Comparison of ENCODE assay signal across 2 cellular contexts in the genomic region with DNA sequence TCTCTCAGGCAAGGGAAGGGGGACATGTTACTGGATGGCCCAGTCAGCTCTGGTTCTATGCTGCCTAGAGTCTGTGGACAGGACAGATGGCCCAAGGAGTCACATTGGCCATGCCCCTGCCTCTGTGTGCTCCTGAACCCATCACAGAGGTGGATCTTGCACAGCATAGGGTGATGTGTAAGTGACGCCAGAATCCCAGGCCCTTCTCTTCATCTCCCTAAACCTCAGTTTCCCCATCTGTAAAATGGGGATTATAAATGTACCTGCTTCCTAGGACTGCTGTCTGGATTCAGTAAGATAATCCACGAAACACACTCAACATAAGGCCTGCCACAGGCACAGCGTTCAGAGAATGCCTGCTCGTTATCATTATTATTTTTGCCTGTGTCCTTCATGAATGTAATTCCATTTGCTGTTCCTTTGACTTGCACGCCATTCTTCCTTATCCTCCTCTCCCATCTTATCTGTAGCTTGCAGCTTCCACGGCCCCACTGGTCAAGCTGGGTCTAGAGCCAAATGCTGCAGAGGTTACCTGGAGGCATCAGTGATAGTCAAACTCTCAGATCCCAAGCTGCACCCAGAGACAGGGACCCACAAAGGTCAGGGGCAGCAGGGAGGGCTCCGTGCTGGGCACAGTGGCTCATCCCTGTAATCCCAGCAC.
TF ChIP-seq lines count a peak whose summit lies in the region.

No MANE protein-coding gene starts in this region.

TF ChIP-seq in SK-N-SH, 30 proteins besides CTCF, POLR2A, EP300 and RAD21 (continued from another document):
- TF ChIP-seq PBX3 (IDR thresholded peaks at IDR 0.05) (no peak), GATA2 (CRISPR knock-in tag; IDR thresholded peaks at IDR 0.05) (peak; percentile 84), TEAD4 (IDR thresholded peaks at IDR 0.05; ENCODE audit: borderline replicate concordance, insufficient read depth) (no peak), CHD2 (IDR thresholded peaks at IDR 0.05; ENCODE audit: low read length, partially characterized antibody) (no peak)
TF ChIP-seq in SK-N-SH: peak in this region for 2.

TF ChIP-seq in SK-N-SH treated with all-trans-retinoic acid at 6 μM for 48 hours, 23 proteins besides CTCF, POLR2A, EP300 and RAD21 (continued from another document):
- TF ChIP-seq, protein P1, sequence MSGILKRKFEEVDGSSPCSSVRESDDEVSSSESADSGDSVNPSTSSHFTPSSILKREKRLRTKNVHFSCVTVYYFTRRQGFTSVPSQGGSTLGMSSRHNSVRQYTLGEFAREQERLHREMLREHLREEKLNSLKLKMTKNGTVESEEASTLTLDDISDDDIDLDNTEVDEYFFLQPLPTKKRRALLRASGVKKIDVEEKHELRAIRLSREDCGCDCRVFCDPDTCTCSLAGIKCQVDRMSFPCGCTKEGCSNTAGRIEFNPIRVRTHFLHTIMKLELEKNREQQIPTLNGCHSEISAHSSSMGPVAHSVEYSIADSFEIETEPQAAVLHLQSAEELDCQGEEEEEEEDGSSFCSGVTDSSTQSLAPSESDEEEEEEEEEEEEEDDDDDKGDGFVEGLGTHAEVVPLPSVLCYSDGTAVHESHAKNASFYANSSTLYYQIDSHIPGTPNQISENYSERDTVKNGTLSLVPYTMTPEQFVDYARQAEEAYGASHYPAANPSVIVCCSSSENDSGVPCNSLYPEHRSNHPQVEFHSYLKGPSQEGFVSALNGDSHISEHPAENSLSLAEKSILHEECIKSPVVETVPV (CRISPR knock-in tag; IDR thresholded peaks at IDR 0.05): no peak
- TF ChIP-seq ESRRG (CRISPR knock-in tag; IDR thresholded peaks at IDR 0.05): no peak
- no peak for TF ChIP-seq ZNF565 (CRISPR knock-in tag; conservative IDR thresholded peaks at IDR 0.05; ENCODE audit: low read depth)
- no peak for TF ChIP-seq ZNF8 (CRISPR knock-in tag; IDR thresholded peaks at IDR 0.05)
- TF ChIP-seq, protein P2, sequence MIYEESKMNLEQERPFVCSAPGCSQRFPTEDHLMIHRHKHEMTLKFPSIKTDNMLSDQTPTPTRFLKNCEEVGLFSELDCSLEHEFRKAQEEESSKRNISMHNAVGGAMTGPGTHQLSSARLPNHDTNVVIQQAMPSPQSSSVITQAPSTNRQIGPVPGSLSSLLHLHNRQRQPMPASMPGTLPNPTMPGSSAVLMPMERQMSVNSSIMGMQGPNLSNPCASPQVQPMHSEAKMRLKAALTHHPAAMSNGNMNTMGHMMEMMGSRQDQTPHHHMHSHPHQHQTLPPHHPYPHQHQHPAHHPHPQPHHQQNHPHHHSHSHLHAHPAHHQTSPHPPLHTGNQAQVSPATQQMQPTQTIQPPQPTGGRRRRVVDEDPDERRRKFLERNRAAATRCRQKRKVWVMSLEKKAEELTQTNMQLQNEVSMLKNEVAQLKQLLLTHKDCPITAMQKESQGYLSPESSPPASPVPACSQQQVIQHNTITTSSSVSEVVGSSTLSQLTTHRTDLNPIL (CRISPR knock-in tag; IDR thresholded peaks at IDR 0.05; ENCODE audit: low read depth): no peak
- no peak for TF ChIP-seq TCF4 (CRISPR knock-in tag; IDR thresholded peaks at IDR 0.05; ENCODE audit: borderline replicate concordance)
- no peak for TF ChIP-seq ZC3H10 (CRISPR knock-in tag; IDR thresholded peaks at IDR 0.05)
- TF ChIP-seq PPARA (CRISPR knock-in tag; IDR thresholded peaks at IDR 0.05; ENCODE audit: borderline replicate concordance): no peak
- TF ChIP-seq ZFP30 (CRISPR knock-in tag; IDR thresholded peaks at IDR 0.05): no peak
- TF ChIP-seq ARNTL (CRISPR knock-in tag; IDR thresholded peaks at IDR 0.05; ENCODE audit: borderline replicate concordance, low read depth): no peak
- TF ChIP-seq ZNF70 (CRISPR knock-in tag; IDR thresholded peaks at IDR 0.05): no peak
TF ChIP-seq in SK-N-SH treated with all-trans-retinoic acid at 6 μM for 48 hours: peak in this region for 0.
